ENCODE assay signal across 1 cellular context in the genomic region with DNA sequence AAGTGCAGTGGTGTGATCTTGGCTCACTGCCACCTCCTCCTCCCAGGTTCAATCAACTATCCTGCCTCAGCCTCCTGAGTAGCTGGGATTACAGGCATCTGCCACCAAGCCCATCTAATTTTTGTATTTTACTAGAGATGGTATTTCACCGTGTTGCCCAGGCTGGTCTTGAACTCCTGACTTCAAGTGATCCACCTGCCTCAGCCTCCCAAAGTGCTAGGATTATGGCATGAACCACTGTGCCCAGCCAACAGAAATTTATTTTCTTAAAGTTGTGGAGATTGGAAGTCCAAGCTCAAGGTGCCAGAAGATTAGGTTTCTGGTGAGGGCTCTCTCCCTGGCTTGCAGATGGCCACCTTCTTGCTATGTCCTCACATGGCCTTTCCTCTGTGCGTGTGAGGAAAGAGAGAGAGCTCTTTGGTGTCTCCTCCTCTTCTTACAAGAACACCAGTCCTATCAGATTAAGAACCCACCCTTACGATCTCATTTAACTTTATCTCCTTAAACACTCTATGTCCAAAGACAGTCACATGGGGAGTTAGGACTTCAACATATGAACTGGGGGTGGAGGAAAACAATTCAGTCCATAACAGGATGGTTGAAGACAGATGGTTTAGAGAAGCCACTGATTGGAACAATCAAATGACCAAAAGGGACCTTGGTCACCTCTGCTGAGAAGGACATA.
A peak's percentile ranks its signal among the peaks of the same experiment; 100 is the strongest.
TF ChIP-seq lines count a peak whose summit lies in the region.

No MANE protein-coding gene starts in this region.

TF ChIP-seq in K562, 482 proteins besides CTCF, POLR2A, EP300 and RAD21 (continued from another document and continues in another):
- TF ChIP-seq ZMIZ1 (IDR thresholded peaks at IDR 0.05; ENCODE audit: low read depth in 2 of 2, low read length in 2 of 2), result no peak
- TF ChIP-seq, protein P1, sequence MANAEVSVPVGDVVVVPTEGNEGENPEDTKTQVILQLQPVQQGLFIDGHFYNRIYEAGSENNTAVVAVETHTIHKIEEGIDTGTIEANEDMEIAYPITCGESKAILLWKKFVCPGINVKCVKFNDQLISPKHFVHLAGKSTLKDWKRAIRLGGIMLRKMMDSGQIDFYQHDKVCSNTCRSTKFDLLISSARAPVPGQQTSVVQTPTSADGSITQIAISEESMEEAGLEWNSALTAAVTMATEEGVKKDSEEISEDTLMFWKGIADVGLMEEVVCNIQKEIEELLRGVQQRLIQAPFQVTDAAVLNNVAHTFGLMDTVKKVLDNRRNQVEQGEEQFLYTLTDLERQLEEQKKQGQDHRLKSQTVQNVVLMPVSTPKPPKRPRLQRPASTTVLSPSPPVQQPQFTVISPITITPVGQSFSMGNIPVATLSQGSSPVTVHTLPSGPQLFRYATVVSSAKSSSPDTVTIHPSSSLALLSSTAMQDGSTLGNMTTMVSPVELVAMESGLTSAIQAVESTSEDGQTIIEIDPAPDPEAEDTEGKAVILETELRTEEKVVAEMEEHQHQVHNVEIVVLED (CRISPR knock-in tag; IDR thresholded peaks at IDR 0.05), result no peak
- TF ChIP-seq, protein P2, sequence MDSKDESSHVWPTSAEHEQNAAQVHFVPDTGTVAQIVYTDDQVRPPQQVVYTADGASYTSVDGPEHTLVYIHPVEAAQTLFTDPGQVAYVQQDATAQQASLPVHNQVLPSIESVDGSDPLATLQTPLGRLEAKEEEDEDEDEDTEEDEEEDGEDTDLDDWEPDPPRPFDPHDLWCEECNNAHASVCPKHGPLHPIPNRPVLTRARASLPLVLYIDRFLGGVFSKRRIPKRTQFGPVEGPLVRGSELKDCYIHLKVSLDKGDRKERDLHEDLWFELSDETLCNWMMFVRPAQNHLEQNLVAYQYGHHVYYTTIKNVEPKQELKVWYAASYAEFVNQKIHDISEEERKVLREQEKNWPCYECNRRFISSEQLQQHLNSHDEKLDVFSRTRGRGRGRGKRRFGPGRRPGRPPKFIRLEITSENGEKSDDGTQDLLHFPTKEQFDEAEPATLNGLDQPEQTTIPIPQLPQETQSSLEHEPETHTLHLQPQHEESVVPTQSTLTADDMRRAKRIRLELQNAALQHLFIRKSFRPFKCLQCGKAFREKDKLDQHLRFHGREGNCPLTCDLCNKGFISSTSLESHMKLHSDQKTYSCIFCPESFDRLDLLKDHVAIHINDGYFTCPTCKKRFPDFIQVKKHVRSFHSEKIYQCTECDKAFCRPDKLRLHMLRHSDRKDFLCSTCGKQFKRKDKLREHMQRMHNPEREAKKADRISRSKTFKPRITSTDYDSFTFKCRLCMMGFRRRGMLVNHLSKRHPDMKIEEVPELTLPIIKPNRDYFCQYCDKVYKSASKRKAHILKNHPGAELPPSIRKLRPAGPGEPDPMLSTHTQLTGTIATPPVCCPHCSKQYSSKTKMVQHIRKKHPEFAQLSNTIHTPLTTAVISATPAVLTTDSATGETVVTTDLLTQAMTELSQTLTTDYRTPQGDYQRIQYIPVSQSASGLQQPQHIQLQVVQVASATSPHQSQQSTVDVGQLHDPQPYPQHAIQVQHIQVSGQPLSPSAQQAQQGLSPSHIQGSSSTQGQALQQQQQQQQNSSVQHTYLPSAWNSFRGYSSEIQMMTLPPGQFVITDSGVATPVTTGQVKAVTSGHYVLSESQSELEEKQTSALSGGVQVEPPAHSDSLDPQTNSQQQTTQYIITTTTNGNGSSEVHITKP (IDR thresholded peaks at IDR 0.05; ENCODE audit: partially characterized antibody), result peak; percentile 30
- no peak for TF ChIP-seq FOXK1 (CRISPR knock-in tag; IDR thresholded peaks at IDR 0.05; ENCODE audit: borderline replicate concordance)
- TF ChIP-seq MEIS2 (IDR thresholded peaks at IDR 0.05; ENCODE audit: partially characterized antibody), result peak; percentile 8
- no peak for TF ChIP-seq IFI16 (CRISPR knock-in tag; IDR thresholded peaks at IDR 0.05)
- no peak for TF ChIP-seq TRIM25 (IDR thresholded peaks at IDR 0.05; ENCODE audit: borderline replicate concordance)
- TF ChIP-seq TAL1 (IDR thresholded peaks at IDR 0.05), result peak; percentile 51; the same call in 1 of the 2 replicates
- TF ChIP-seq, protein P3, sequence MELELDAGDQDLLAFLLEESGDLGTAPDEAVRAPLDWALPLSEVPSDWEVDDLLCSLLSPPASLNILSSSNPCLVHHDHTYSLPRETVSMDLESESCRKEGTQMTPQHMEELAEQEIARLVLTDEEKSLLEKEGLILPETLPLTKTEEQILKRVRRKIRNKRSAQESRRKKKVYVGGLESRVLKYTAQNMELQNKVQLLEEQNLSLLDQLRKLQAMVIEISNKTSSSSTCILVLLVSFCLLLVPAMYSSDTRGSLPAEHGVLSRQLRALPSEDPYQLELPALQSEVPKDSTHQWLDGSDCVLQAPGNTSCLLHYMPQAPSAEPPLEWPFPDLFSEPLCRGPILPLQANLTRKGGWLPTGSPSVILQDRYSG (tag; conservative IDR thresholded peaks at IDR 0.05; ENCODE audit: low read depth), result peak; percentile 19; the same call in 1 of the 2 replicates
- peak; percentile 61; the same call in 1 of the 2 replicates for TF ChIP-seq L3MBTL2 (IDR thresholded peaks at IDR 0.05)
- TF ChIP-seq ELF2 (CRISPR knock-in tag; IDR thresholded peaks at IDR 0.05), result no peak
- TF ChIP-seq SAFB2 (IDR thresholded peaks at IDR 0.05; ENCODE audit: borderline replicate concordance, low read depth, low read length, severe bottlenecking), result no peak
- no peak; the same call in 1 of the 2 replicates for TF ChIP-seq RAD51 (IDR thresholded peaks at IDR 0.05; ENCODE audit: borderline replicate concordance, low read depth)
- TF ChIP-seq TAF9B (IDR thresholded peaks at IDR 0.05; ENCODE audit: partially characterized antibody), result no peak
- peak; percentile 46; the same call in 1 of the 2 replicates for TF ChIP-seq CBFA2T2 (conservative IDR thresholded peaks at IDR 0.05)
- no peak for TF ChIP-seq FOXP1 (CRISPR knock-in tag; IDR thresholded peaks at IDR 0.05)
- no peak for TF ChIP-seq ZC3H8 (IDR thresholded peaks at IDR 0.05)
- TF ChIP-seq, protein P4, sequence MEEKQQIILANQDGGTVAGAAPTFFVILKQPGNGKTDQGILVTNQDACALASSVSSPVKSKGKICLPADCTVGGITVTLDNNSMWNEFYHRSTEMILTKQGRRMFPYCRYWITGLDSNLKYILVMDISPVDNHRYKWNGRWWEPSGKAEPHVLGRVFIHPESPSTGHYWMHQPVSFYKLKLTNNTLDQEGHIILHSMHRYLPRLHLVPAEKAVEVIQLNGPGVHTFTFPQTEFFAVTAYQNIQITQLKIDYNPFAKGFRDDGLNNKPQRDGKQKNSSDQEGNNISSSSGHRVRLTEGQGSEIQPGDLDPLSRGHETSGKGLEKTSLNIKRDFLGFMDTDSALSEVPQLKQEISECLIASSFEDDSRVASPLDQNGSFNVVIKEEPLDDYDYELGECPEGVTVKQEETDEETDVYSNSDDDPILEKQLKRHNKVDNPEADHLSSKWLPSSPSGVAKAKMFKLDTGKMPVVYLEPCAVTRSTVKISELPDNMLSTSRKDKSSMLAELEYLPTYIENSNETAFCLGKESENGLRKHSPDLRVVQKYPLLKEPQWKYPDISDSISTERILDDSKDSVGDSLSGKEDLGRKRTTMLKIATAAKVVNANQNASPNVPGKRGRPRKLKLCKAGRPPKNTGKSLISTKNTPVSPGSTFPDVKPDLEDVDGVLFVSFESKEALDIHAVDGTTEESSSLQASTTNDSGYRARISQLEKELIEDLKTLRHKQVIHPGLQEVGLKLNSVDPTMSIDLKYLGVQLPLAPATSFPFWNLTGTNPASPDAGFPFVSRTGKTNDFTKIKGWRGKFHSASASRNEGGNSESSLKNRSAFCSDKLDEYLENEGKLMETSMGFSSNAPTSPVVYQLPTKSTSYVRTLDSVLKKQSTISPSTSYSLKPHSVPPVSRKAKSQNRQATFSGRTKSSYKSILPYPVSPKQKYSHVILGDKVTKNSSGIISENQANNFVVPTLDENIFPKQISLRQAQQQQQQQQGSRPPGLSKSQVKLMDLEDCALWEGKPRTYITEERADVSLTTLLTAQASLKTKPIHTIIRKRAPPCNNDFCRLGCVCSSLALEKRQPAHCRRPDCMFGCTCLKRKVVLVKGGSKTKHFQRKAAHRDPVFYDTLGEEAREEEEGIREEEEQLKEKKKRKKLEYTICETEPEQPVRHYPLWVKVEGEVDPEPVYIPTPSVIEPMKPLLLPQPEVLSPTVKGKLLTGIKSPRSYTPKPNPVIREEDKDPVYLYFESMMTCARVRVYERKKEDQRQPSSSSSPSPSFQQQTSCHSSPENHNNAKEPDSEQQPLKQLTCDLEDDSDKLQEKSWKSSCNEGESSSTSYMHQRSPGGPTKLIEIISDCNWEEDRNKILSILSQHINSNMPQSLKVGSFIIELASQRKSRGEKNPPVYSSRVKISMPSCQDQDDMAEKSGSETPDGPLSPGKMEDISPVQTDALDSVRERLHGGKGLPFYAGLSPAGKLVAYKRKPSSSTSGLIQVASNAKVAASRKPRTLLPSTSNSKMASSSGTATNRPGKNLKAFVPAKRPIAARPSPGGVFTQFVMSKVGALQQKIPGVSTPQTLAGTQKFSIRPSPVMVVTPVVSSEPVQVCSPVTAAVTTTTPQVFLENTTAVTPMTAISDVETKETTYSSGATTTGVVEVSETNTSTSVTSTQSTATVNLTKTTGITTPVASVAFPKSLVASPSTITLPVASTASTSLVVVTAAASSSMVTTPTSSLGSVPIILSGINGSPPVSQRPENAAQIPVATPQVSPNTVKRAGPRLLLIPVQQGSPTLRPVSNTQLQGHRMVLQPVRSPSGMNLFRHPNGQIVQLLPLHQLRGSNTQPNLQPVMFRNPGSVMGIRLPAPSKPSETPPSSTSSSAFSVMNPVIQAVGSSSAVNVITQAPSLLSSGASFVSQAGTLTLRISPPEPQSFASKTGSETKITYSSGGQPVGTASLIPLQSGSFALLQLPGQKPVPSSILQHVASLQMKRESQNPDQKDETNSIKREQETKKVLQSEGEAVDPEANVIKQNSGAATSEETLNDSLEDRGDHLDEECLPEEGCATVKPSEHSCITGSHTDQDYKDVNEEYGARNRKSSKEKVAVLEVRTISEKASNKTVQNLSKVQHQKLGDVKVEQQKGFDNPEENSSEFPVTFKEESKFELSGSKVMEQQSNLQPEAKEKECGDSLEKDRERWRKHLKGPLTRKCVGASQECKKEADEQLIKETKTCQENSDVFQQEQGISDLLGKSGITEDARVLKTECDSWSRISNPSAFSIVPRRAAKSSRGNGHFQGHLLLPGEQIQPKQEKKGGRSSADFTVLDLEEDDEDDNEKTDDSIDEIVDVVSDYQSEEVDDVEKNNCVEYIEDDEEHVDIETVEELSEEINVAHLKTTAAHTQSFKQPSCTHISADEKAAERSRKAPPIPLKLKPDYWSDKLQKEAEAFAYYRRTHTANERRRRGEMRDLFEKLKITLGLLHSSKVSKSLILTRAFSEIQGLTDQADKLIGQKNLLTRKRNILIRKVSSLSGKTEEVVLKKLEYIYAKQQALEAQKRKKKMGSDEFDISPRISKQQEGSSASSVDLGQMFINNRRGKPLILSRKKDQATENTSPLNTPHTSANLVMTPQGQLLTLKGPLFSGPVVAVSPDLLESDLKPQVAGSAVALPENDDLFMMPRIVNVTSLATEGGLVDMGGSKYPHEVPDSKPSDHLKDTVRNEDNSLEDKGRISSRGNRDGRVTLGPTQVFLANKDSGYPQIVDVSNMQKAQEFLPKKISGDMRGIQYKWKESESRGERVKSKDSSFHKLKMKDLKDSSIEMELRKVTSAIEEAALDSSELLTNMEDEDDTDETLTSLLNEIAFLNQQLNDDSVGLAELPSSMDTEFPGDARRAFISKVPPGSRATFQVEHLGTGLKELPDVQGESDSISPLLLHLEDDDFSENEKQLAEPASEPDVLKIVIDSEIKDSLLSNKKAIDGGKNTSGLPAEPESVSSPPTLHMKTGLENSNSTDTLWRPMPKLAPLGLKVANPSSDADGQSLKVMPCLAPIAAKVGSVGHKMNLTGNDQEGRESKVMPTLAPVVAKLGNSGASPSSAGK (IDR thresholded peaks at IDR 0.05), result peak; percentile 41
- TF ChIP-seq ARID1B (IDR thresholded peaks at IDR 0.05), result peak; percentile 51; the same call in 1 of the 2 replicates
- TF ChIP-seq TAF15 (IDR thresholded peaks at IDR 0.05; ENCODE audit: low read depth, low read length), result no peak
- no peak for TF ChIP-seq ZNF655 (CRISPR knock-in tag; IDR thresholded peaks at IDR 0.05)
- no peak for TF ChIP-seq ILF3 (IDR thresholded peaks at IDR 0.05; ENCODE audit: borderline replicate concordance)
- no peak for TF ChIP-seq JUND (IDR thresholded peaks at IDR 0.05; ENCODE audit: borderline replicate concordance, low read depth, low read length)
- TF ChIP-seq JUND (tag; IDR thresholded peaks at IDR 0.05; ENCODE audit: borderline replicate concordance, low read depth, low read length), result no peak
